ENCODE assay signal across 1 cellular context in genomic region chr2:217433522-217433921, GRCh38.
TF ChIP-seq lines count a peak whose summit lies in the region.

No MANE protein-coding gene starts in this region.

TF ChIP-seq in SK-N-SH, 30 proteins besides CTCF, POLR2A, EP300 and RAD21 (continued from another document):
- TF ChIP-seq, protein P1, sequence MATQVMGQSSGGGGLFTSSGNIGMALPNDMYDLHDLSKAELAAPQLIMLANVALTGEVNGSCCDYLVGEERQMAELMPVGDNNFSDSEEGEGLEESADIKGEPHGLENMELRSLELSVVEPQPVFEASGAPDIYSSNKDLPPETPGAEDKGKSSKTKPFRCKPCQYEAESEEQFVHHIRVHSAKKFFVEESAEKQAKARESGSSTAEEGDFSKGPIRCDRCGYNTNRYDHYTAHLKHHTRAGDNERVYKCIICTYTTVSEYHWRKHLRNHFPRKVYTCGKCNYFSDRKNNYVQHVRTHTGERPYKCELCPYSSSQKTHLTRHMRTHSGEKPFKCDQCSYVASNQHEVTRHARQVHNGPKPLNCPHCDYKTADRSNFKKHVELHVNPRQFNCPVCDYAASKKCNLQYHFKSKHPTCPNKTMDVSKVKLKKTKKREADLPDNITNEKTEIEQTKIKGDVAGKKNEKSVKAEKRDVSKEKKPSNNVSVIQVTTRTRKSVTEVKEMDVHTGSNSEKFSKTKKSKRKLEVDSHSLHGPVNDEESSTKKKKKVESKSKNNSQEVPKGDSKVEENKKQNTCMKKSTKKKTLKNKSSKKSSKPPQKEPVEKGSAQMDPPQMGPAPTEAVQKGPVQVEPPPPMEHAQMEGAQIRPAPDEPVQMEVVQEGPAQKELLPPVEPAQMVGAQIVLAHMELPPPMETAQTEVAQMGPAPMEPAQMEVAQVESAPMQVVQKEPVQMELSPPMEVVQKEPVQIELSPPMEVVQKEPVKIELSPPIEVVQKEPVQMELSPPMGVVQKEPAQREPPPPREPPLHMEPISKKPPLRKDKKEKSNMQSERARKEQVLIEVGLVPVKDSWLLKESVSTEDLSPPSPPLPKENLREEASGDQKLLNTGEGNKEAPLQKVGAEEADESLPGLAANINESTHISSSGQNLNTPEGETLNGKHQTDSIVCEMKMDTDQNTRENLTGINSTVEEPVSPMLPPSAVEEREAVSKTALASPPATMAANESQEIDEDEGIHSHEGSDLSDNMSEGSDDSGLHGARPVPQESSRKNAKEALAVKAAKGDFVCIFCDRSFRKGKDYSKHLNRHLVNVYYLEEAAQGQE (IDR thresholded peaks at IDR 0.05; ENCODE audit: low read depth, low read length), result no peak
- no peak for TF ChIP-seq USF1 (IDR thresholded peaks at IDR 0.05; ENCODE audit: borderline replicate concordance, low read depth)
- no peak for TF ChIP-seq PBX3 (IDR thresholded peaks at IDR 0.05)
- no peak for TF ChIP-seq RXRA (IDR thresholded peaks at IDR 0.05; ENCODE audit: borderline replicate concordance, low read depth)
- no peak for TF ChIP-seq FOSL2 (IDR thresholded peaks at IDR 0.05; ENCODE audit: borderline replicate concordance, low read depth)
